17 cellular contexts compared by ENCODE assay signal in the genomic region with DNA sequence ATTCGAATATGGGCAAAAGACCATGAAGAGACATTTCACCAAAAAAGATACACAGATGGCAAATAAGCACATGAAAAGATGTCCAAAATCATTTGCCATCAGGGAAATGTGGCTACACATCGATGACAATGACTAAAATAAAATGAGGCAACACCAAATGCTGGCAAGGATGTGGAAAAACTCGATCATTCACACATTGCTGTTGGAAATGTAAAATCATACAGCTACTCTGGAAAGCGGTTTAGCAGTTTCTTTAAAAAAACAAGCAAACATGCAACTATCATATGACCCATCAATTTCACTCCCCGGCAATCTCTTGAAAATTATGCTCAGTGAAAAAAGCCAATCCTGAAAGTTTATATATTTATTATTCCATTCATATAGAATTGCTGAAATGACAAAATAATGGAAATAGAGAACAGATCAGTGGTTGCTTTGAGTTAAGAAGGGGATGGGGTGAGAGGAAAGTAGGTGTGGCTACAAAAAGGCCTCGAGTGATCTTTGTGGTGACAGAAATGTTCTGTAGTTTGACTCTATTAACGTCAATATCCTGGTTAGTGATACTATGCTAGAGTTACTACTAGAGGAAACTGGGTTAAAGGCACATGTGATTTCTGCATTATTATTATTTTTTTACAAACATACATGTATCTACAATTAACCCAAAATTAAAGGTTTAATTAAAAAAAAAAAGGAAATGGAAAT. TPM values are rescaled to one million over a fixed set of nuclear protein-coding genes. Genes with fewer than 3 reads are reported as not detected.
A peak's percentile ranks its signal among the peaks of the same experiment; 100 is the strongest.
DNase-seq lines count a peak whose midpoint lies in the region; ATAC-seq lines count a peak whose summit lies in the region.
"Had no signal": no experiment of that assay in that cellular context is flagged by ENCODE, and none has a peak within 500 bp of the region (broad histone marks: within the 10 kb centered on the region; RNA-seq: fewer than 3 reads in every experiment).

No MANE protein-coding gene starts in this region.

- CTCF ChIA-PET in activated CD4-positive, alpha-beta memory T cell treated with anti-CD3 and anti-CD28 coated beads for 36 hours (lab: Charles Lee), result no interaction called here
- CTCF ChIA-PET in activated CD4-positive, alpha-beta memory T cell treated with anti-CD3 and anti-CD28 coated beads, Interleukin-2, amount 10 ng/mL, durations not matched to agents 7 days and 5 days (lab: Charles Lee), result no interaction called here
- CTCF ChIA-PET in naive thymus-derived CD4-positive, alpha-beta T cell (lab: Charles Lee), result no interaction called here

- intact Hi-C loops in activated CD4-positive, alpha-beta memory T cell treated with anti-CD3 and anti-CD28 coated beads for 36 hours (cut with micrococcal nuclease), result no loop called here
- intact Hi-C loops in activated T-helper 2 cell treated with anti-CD3 and anti-CD28 coated beads, Interferon-gamma antibody, Interleukin-2, Interleukin-4, amounts not matched to agents 10 μg/mL and 5 μg/mL and 100 μg/mL, durations not matched to agents 14 hours and 24 hours and 36 hours (cut with micrococcal nuclease), result no loop called here
- intact Hi-C loops in naive thymus-derived CD4-positive, alpha-beta T cell (cut with micrococcal nuclease), result no loop called here

- no peaks in the 10 kb centered on the region; the same call in 1 of the 2 replicates for H3K4me1 ChIP-seq in GM23248 (ENCODE audit: insufficient read depth)
- peaks cover 0 to 10% of the 10 kb centered on the region in 2 donors for H3K4me1 ChIP-seq in naive thymus-derived CD4-positive, alpha-beta T cell (ENCODE audit: control insufficient read depth in 2 of 2, insufficient read depth in 2 of 2, low read length in 2 of 2)

- H3K36me3 Mint-ChIP-seq in activated CD4-positive, alpha-beta memory T cell treated with anti-CD3 and anti-CD28 coated beads for 36 hours, result peaks cover 29% of the 10 kb centered on the region
- H3K36me3 Mint-ChIP-seq in activated CD4-positive, alpha-beta memory T cell treated with anti-CD3 and anti-CD28 coated beads, Interleukin-2, amount 10 ng/mL, durations not matched to agents 7 days and 5 days (ENCODE audit: low read depth), result peaks cover 39% of the 10 kb centered on the region
- H3K36me3 Mint-ChIP-seq in activated T-helper 2 cell treated with anti-CD3 and anti-CD28 coated beads, Interferon-gamma antibody, Interleukin-2, Interleukin-4, amounts not matched to agents 10 μg/mL and 5 μg/mL and 100 μg/mL, durations not matched to agents 14 hours and 24 hours and 36 hours (ENCODE audit: low read depth), result peaks cover 45% of the 10 kb centered on the region
- H3K36me3 Mint-ChIP-seq in naive thymus-derived CD4-positive, alpha-beta T cell, result peaks cover 8 to 38% (median 33%) of the 10 kb centered on the region in 5 donors

- no peak overlapping the region for H3K4me2 ChIP-seq in GM23248 (ENCODE audit: unreplicated experiment)

- H3K4me1 Mint-ChIP-seq in activated CD4-positive, alpha-beta memory T cell treated with anti-CD3 and anti-CD28 coated beads for 36 hours (ENCODE audit: low read depth), result peaks cover 42% of the 10 kb centered on the region
- peaks cover 27% of the 10 kb centered on the region for H3K4me1 Mint-ChIP-seq in activated CD4-positive, alpha-beta memory T cell treated with anti-CD3 and anti-CD28 coated beads, Interleukin-2, amount 10 ng/mL, durations not matched to agents 7 days and 5 days
- peaks cover 34% of the 10 kb centered on the region for H3K4me1 Mint-ChIP-seq in activated T-helper 2 cell treated with anti-CD3 and anti-CD28 coated beads, Interferon-gamma antibody, Interleukin-2, Interleukin-4, amounts not matched to agents 10 μg/mL and 5 μg/mL and 100 μg/mL, durations not matched to agents 14 hours and 24 hours and 36 hours (ENCODE audit: low read depth)
- H3K4me1 Mint-ChIP-seq in naive thymus-derived CD4-positive, alpha-beta T cell, result peaks cover 17 to 66% (median 58%) of the 10 kb centered on the region in 7 donors

- no peaks in the 10 kb centered on the region for H3F3A ChIP-seq in GM23248 (ENCODE audit: insufficient read depth)

- H3K9ac ChIP-seq in GM23248, result no peak overlapping the region

- H3K36me3 ChIP-seq in GM23248 (ENCODE audit: low read depth), result peaks cover 12% of the 10 kb centered on the region; the same call in 1 of the 2 replicates
- H3K36me3 ChIP-seq in naive thymus-derived CD4-positive, alpha-beta T cell (ENCODE audit: control insufficient read depth in 2 of 3, insufficient read depth in 3 of 3, low read length in 3 of 3), result no peaks in the 10 kb centered on the region
- H3K36me3 ChIP-seq: gastrocnemius medialis, vagina had no signal

- H3K27ac Mint-ChIP-seq in activated CD4-positive, alpha-beta memory T cell treated with anti-CD3 and anti-CD28 coated beads for 36 hours, result peak overlapping the region; percentile 31
- no peak overlapping the region for H3K27ac Mint-ChIP-seq in activated CD4-positive, alpha-beta memory T cell treated with anti-CD3 and anti-CD28 coated beads, Interleukin-2, amount 10 ng/mL, durations not matched to agents 7 days and 5 days
- H3K27ac Mint-ChIP-seq in activated T-helper 2 cell treated with anti-CD3 and anti-CD28 coated beads, Interferon-gamma antibody, Interleukin-2, Interleukin-4, amounts not matched to agents 10 μg/mL and 5 μg/mL and 100 μg/mL, durations not matched to agents 14 hours and 24 hours and 36 hours, result peak overlapping the region; percentile 68
- H3K27ac Mint-ChIP-seq in naive thymus-derived CD4-positive, alpha-beta T cell, result peak overlapping the region in 5 of 9 donors; percentile 11 to 73 (median 30)

- H3K9me3 Mint-ChIP-seq in activated CD4-positive, alpha-beta memory T cell treated with anti-CD3 and anti-CD28 coated beads for 36 hours, result peaks cover 17% of the 10 kb centered on the region
- peaks cover 13% of the 10 kb centered on the region for H3K9me3 Mint-ChIP-seq in activated CD4-positive, alpha-beta memory T cell treated with anti-CD3 and anti-CD28 coated beads, Interleukin-2, amount 10 ng/mL, durations not matched to agents 7 days and 5 days
- peaks cover 31% of the 10 kb centered on the region for H3K9me3 Mint-ChIP-seq in activated T-helper 2 cell treated with anti-CD3 and anti-CD28 coated beads, Interferon-gamma antibody, Interleukin-2, Interleukin-4, amounts not matched to agents 10 μg/mL and 5 μg/mL and 100 μg/mL, durations not matched to agents 14 hours and 24 hours and 36 hours
- peaks cover 0 to 25% (median 12%) of the 10 kb centered on the region in 11 donors for H3K9me3 Mint-ChIP-seq in naive thymus-derived CD4-positive, alpha-beta T cell

- H3K4me3 ChIP-seq in GM23248, result no peak overlapping the region
- H3K4me3 ChIP-seq in naive thymus-derived CD4-positive, alpha-beta T cell (ENCODE audit: low read length), result no peak overlapping the region
- H3K4me3 ChIP-seq: gastrocnemius medialis, lung, vagina had no signal

- no peaks in the 10 kb centered on the region for H3K27me3 Mint-ChIP-seq in activated CD4-positive, alpha-beta memory T cell treated with anti-CD3 and anti-CD28 coated beads for 36 hours
- H3K27me3 Mint-ChIP-seq in activated CD4-positive, alpha-beta memory T cell treated with anti-CD3 and anti-CD28 coated beads, Interleukin-2, amount 10 ng/mL, durations not matched to agents 7 days and 5 days, result no peaks in the 10 kb centered on the region
- no peaks in the 10 kb centered on the region for H3K27me3 Mint-ChIP-seq in activated T-helper 2 cell treated with anti-CD3 and anti-CD28 coated beads, Interferon-gamma antibody, Interleukin-2, Interleukin-4, amounts not matched to agents 10 μg/mL and 5 μg/mL and 100 μg/mL, durations not matched to agents 14 hours and 24 hours and 36 hours (ENCODE audit: low read depth)
- no peaks in the 10 kb centered on the region for H3K27me3 Mint-ChIP-seq in naive thymus-derived CD4-positive, alpha-beta T cell

- no peaks in the 10 kb centered on the region for H3K9me2 ChIP-seq in GM23248 (ENCODE audit: insufficient read depth)

- WGBS in GM23248 (ENCODE audit: low coverage in 1 of 2, low lambda C conversion rate in 2 of 2, missing lambda C conversion rate in 2 of 2), 2 experiments, result 55 to 59% methylated on average over 7 of the region's 7 CpGs

- in situ Hi-C loops in GM23248 (cut with MboI), result no loop called here

- H2AFZ ChIP-seq in GM23248, result no peak overlapping the region

- no peaks in the 10 kb centered on the region for H3K9me3 ChIP-seq in GM23248 (ENCODE audit: low read depth)
- peaks cover 0 to 9% (median 2%) of the 10 kb centered on the region in 3 experiments for H3K9me3 ChIP-seq in naive thymus-derived CD4-positive, alpha-beta T cell (ENCODE audit: control insufficient read depth in 2 of 3, low read length in 3 of 3)

- no peak overlapping the region for H3K27ac ChIP-seq in GM23248
- no peak overlapping the region for H3K27ac ChIP-seq in naive thymus-derived CD4-positive, alpha-beta T cell (ENCODE audit: low read depth, low read length)
- H3K27ac ChIP-seq: epithelial cell of prostate, gastrocnemius medialis, vagina had no signal

- peaks cover 97% of the 10 kb centered on the region for H3K79me2 ChIP-seq in GM23248 (ENCODE audit: insufficient read depth)

- POLR2A ChIA-PET in activated CD4-positive, alpha-beta memory T cell treated with anti-CD3 and anti-CD28 coated beads for 36 hours (lab: Charles Lee), result no interaction called here
- POLR2A ChIA-PET in activated CD4-positive, alpha-beta memory T cell treated with anti-CD3 and anti-CD28 coated beads, Interleukin-2, amount 10 ng/mL, durations not matched to agents 7 days and 5 days (lab: Charles Lee), result no interaction called here
- POLR2A ChIA-PET in naive thymus-derived CD4-positive, alpha-beta T cell (lab: Charles Lee), result no interaction called here

- H3K27me3 ChIP-seq in GM23248 (replicated peaks; ENCODE audit: insufficient read depth), result no peaks in the 10 kb centered on the region
- no peaks in the 10 kb centered on the region for H3K27me3 ChIP-seq in naive thymus-derived CD4-positive, alpha-beta T cell (ENCODE audit: control insufficient read depth in 2 of 2, insufficient read depth in 2 of 2, low read length in 2 of 2)
- H3K27me3 ChIP-seq: gastrocnemius medialis, vagina had no signal

- H3K4me3 Mint-ChIP-seq in activated CD4-positive, alpha-beta memory T cell treated with anti-CD3 and anti-CD28 coated beads for 36 hours, result no peak overlapping the region
- no peak overlapping the region for H3K4me3 Mint-ChIP-seq in activated CD4-positive, alpha-beta memory T cell treated with anti-CD3 and anti-CD28 coated beads, Interleukin-2, amount 10 ng/mL, durations not matched to agents 7 days and 5 days
- H3K4me3 Mint-ChIP-seq in activated T-helper 2 cell treated with anti-CD3 and anti-CD28 coated beads, Interferon-gamma antibody, Interleukin-2, Interleukin-4, amounts not matched to agents 10 μg/mL and 5 μg/mL and 100 μg/mL, durations not matched to agents 14 hours and 24 hours and 36 hours (ENCODE audit: low read depth), result no peak overlapping the region
- peak overlapping the region in 2 of 10 donors; percentile 14 for H3K4me3 Mint-ChIP-seq in naive thymus-derived CD4-positive, alpha-beta T cell
- H3K4me3 Mint-ChIP-seq: activated T-cell treated with anti-CD3 and anti-CD28 coated beads, Interleukin-2, amount 50 U/mL, for 4 hours had no signal

- peaks cover 17% of the 10 kb centered on the region; the same call in 1 of the 2 replicates for H4K20me1 ChIP-seq in GM23248 (ENCODE audit: insufficient read depth)

- DNase-seq in activated CD4-positive, alpha-beta memory T cell treated with anti-CD3 and anti-CD28 coated beads for 36 hours, result no peak
- no peak for DNase-seq in activated CD4-positive, alpha-beta memory T cell treated with anti-CD3 and anti-CD28 coated beads, Interleukin-2, amount 10 ng/mL, durations not matched to agents 7 days and 5 days
- DNase-seq in GM23248 (peak; percentile 14), NCI-H2196 (lab: John Stamatoyannopoulos, UW; ENCODE audit: unreplicated experiment) (no peak), NCI-H524 treated with DMSO at 0.1 percent for 48 hours (lab: John Stamatoyannopoulos, UW) (no peak)
- no peak for DNase-seq in activated T-helper 2 cell treated with anti-CD3 and anti-CD28 coated beads, Interferon-gamma antibody, Interleukin-2, Interleukin-4, amounts not matched to agents 10 μg/mL and 5 μg/mL and 100 μg/mL, durations not matched to agents 14 hours and 24 hours and 36 hours (ENCODE audit: low spot score)
- peak in 6 of 9 donors; percentile 14 to 46 (median 32) for DNase-seq in naive thymus-derived CD4-positive, alpha-beta T cell
- DNase-seq: activated T-cell treated with anti-CD3 and anti-CD28 coated beads, Interleukin-2, amount 50 U/mL, for 4 hours; gastrocnemius medialis; NCI-H510A; nucleus accumbens; retina; SW 1271 had no signal

- peak; percentile 64 for ATAC-seq in naive thymus-derived CD4-positive, alpha-beta T cell
- ATAC-seq in GM18498 (IDR thresholded peaks at IDR 0.05; ENCODE audit: unreplicated experiment), result no peak
- ATAC-seq: gastrocnemius medialis had no signal

RNA-seq across cellular contexts. Expression of a gene that starts 45.0 kb away (rescaled TPM):
- total RNA-seq in activated CD4-positive, alpha-beta memory T cell treated with anti-CD3 and anti-CD28 coated beads for 36 hours, result 10 to 100 TPM; 52.6 to 53.3 TPM
- total RNA-seq in activated CD4-positive, alpha-beta memory T cell treated with anti-CD3 and anti-CD28 coated beads, Interleukin-2, amount 10 ng/mL, durations not matched to agents 7 days and 5 days, result 10 to 100 TPM; 58.2 to 61.4 TPM
- total RNA-seq in GM23248 (2014; rRNA removed; shearing (Covaris generic)), result 45.9 and 63.0 TPM in 2 replicates
- 19.6 and 23.2 TPM in 2 replicates for polyA plus RNA-seq in GM23248 (2016; fragmentation: Nextera tagmentation; extraction: Ambion mirVana)
- total RNA-seq in activated T-helper 2 cell treated with anti-CD3 and anti-CD28 coated beads, Interferon-gamma antibody, Interleukin-2, Interleukin-4, amounts not matched to agents 10 μg/mL and 5 μg/mL and 100 μg/mL, durations not matched to agents 14 hours and 24 hours and 36 hours, result 77.5 and 84.1 TPM in 2 replicates
- total RNA-seq in naive thymus-derived CD4-positive, alpha-beta T cell, result 10 to 100 TPM; 79.5 to 96.5 (median 86.0) TPM
- polyA plus RNA-seq in naive thymus-derived CD4-positive, alpha-beta T cell, result 10 to 100 TPM; 27.9 to 29.0 TPM

Comparison
In these comparisons a context has a peak if more than half of its experiments do, and no peak if none do; other contexts are left out.
1. DNase-seq: peak in GM23248 (single experiment) and naive thymus-derived CD4-positive, alpha-beta T cell (6 of 9); none in activated CD4-positive, alpha-beta memory T cell treated with anti-CD3 and anti-CD28 coated beads for 36 hours (single experiment), activated CD4-positive, alpha-beta memory T cell treated with anti-CD3 and anti-CD28 coated beads, Interleukin-2, amount 10 ng/mL, durations not matched to agents 7 days and 5 days (single experiment), activated T-helper 2 cell treated with anti-CD3 and anti-CD28 coated beads, Interferon-gamma antibody, Interleukin-2, Interleukin-4, amounts not matched to agents 10 μg/mL and 5 μg/mL and 100 μg/mL, durations not matched to agents 14 hours and 24 hours and 36 hours (single experiment), NCI-H2196 (single experiment) and NCI-H524 treated with DMSO at 0.1 percent for 48 hours (single experiment).